In the genomic region with DNA sequence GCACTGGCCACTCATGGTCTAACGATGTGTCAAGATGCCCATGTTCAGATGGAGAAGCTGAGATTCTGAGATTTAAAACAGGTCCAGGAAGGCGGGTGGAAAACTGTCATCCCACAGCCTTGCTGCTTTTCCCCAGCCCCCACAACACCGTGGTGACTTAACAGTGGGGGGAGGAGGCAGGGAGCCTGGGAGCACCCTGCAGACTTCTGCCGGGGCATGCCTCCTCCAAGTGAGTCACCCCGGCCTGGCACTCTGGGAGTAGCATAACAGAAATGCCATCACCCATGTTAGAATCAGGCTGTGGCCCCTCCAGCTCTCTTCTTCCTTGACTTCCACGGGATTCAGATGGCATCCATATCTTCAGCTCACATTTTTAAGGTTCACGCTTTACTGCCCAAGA, we compare ENCODE assay signal across 17 cellular contexts.
"Had no signal": no experiment of that assay in that cellular context is flagged by ENCODE, and none has a peak within 500 bp of the region (broad histone marks: within the 10 kb centered on the region; RNA-seq: fewer than 3 reads in every experiment).

No MANE protein-coding gene starts in this region.

- DNase-seq: activated CD4-positive, alpha-beta memory T cell treated with anti-CD3 and anti-CD28 coated beads for 36 hours; activated CD8-positive, alpha-beta memory T cell treated with anti-CD3 and anti-CD28 coated beads, Interleukin-2, amount 10 ng/mL, durations not matched to agents 7 days and 5 days; activated naive CD4-positive, alpha-beta T cell treated with anti-CD3 and anti-CD28 coated beads, Interleukin-2, amount 10 ng/mL, durations not matched to agents 7 days and 5 days; activated T-cell treated with anti-CD3 and anti-CD28 coated beads, Interleukin-2, amount 50 U/mL, for 1 hour; hippocampal formation; kidney glomerular epithelial cell; posterior cingulate gyrus; stimulated activated CD4-positive, alpha-beta T cell treated with anti-CD3 and anti-CD28 coated beads, Interleukin-15, amount 100 ng/mL, for 24 hours; stimulated activated CD4-positive, alpha-beta T cell treated with anti-CD3 and anti-CD28 coated beads, Interleukin-4, amount 100 ng/mL, for 1 hour; stimulated activated naive B cell treated with anti-CD40 and anti-IgM and Interleukin-4, amounts not matched to agents 10 μg/mL and 1 μg/mL and 100 μg/mL, for 72 hours; T1000; tibial artery; WERI-Rb-1 had no signal

- FAIRE-seq: colon had no signal

- H3K27ac ChIP-seq: right atrium auricular region, skin epidermis, tibial artery, vagina, WERI-Rb-1 had no signal
